Comparison of ENCODE assay signal across 1 cellular context in the genomic region with DNA sequence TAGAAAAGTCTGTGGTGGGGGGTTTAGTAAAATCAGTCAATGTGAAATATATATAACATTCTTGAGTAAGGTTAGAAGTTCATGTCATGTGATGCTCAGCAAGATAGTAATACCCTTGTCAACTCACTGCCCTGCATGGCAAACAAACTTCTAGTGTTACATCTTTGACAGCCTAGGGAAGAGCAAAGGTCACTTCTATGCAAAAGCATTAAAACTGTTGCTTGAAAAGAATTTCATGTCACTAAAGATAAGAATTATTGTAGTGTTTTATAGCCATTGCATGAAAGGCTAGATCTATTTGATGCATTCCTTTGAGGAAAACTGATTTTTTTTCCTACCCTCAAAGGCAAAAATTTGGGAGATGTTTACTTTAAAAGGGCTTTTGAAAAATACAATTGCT.
TF ChIP-seq lines count a peak whose summit lies in the region.

No MANE protein-coding gene starts in this region.

TF ChIP-seq in endothelial cell of umbilical vein, 7 proteins besides CTCF, POLR2A, EP300 and RAD21:
- TF ChIP-seq JUN (IDR thresholded peaks at IDR 0.05; ENCODE audit: borderline replicate concordance, insufficient read depth, insufficient read length, low read depth) (no peak), GATA2 (IDR thresholded peaks at IDR 0.05; ENCODE audit: insufficient read depth, insufficient read length, low read depth, low read length) (no peak), POLR2AphosphoS5 (IDR thresholded peaks at IDR 0.05; ENCODE audit: insufficient read depth, low read depth, low read length) (no peak), FOS (IDR thresholded peaks at IDR 0.05; ENCODE audit: borderline replicate concordance, insufficient read depth, low read length) (no peak), EZH2 (IDR thresholded peaks at IDR 0.05; ENCODE audit: borderline replicate concordance, low read depth, low read length, severe bottlenecking) (no peak), MYC (IDR thresholded peaks at IDR 0.05; ENCODE audit: low read depth, low read length) (no peak)
- TF ChIP-seq, protein P1, sequence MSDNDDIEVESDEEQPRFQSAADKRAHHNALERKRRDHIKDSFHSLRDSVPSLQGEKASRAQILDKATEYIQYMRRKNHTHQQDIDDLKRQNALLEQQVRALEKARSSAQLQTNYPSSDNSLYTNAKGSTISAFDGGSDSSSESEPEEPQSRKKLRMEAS (IDR thresholded peaks at IDR 0.05; ENCODE audit: insufficient read depth, insufficient read length) = no peak
TF ChIP-seq in endothelial cell of umbilical vein: peak in this region for 0.
